In the genomic region with DNA sequence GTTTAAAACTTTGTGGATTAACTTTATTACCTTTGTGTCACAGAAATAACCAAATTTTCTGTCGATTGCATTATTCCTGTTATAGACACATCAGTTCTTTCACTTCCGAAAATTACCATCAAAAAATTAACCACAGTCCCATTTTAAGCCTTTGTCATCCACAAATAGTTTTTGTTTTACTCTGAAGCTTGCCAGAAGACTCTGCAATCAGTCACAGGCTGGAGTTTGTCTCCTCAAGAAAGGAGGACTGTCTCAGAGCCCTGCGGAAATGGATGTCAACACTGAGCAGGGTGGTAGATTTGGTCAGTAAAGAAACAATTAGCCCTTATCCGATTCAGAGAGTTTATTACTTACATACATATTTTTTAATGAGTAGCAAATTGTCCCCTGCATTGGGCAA, we compare ENCODE assay signal across 17 cellular contexts. TPM values are rescaled to one million over a fixed set of nuclear protein-coding genes. Genes with fewer than 3 reads are reported as not detected.
DNase-seq lines count a peak whose midpoint lies in the region; ATAC-seq, FAIRE-seq and TF ChIP-seq lines count a peak whose summit lies in the region.
"Had no signal": no experiment of that assay in that cellular context is flagged by ENCODE, and none has a peak within 500 bp of the region (broad histone marks: within the 10 kb centered on the region; RNA-seq: fewer than 3 reads in every experiment).

No MANE protein-coding gene starts in this region.

- intact Hi-C loops in kidney (cut with DNase I) = no loop called here

- no peak overlapping the region for H3K9ac ChIP-seq in kidney (ENCODE audit: low read length in 2 of 2)
- H3K9ac ChIP-seq: BLaER1 had no signal

- H3K27ac ChIP-seq in kidney (ENCODE audit: low read depth in 2 of 2, low read length in 2 of 2) = no peak overlapping the region
- H3K27ac ChIP-seq: BLaER1, foreskin keratinocyte had no signal

- H3K4me1 ChIP-seq in kidney (ENCODE audit: control insufficient read depth in 1 of 2, insufficient read depth in 1 of 2, low read depth in 1 of 2, low read length in 2 of 2) = no peaks in the 10 kb centered on the region
- H3K4me1 ChIP-seq: BLaER1 had no signal

- no peaks in the 10 kb centered on the region for H3K9me3 ChIP-seq in kidney (ENCODE audit: control insufficient read depth in 1 of 2, low read length in 2 of 2)
- H3K9me3 ChIP-seq: BLaER1 had no signal

- no peak for TF ChIP-seq CTCF in kidney (IDR thresholded peaks at IDR 0.05; ENCODE audit: borderline replicate concordance, extremely low read depth, insufficient read depth)
- TF ChIP-seq CTCF in GM20000 (IDR thresholded peaks at IDR 0.05; ENCODE audit: extremely low read depth, missing control alignments) = no peak

- no peaks in the 10 kb centered on the region for H3K36me3 ChIP-seq in kidney (ENCODE audit: control insufficient read depth in 1 of 2, insufficient read depth in 2 of 2, low read length in 2 of 2)
- H3K36me3 ChIP-seq: BLaER1 had no signal

- DNase-seq in medulla oblongata (ENCODE audit: extremely low spot score) (peak; percentile 2), kidney (no peak), GM20000 (ENCODE audit: low spot score) (no peak), NCI-H1105 (lab: John Stamatoyannopoulos, UW) (no peak)
- DNase-seq: activated naive CD8-positive, alpha-beta T cell treated with anti-CD3 and anti-CD28 coated beads, Interleukin-2, amount 10 ng/mL, durations not matched to agents 7 days and 5 days; central memory CD4-positive, alpha-beta T cell; DMS79; endodermal cell; stimulated activated CD4-positive, alpha-beta T cell treated with anti-CD3 and anti-CD28 coated beads, Interleukin-4, amount 100 ng/mL, for 24 hours had no signal

- no peak for FAIRE-seq in kidney (lab: Jason Lieb, UNC)
- FAIRE-seq: GM12892 had no signal

- ATAC-seq in GM18873 (IDR thresholded peaks at IDR 0.05; ENCODE audit: low FRiP score, unreplicated experiment) (peak; percentile 68), HG02763 (IDR thresholded peaks at IDR 0.05; ENCODE audit: unreplicated experiment) (peak; percentile 70), HG03565 (IDR thresholded peaks at IDR 0.05; ENCODE audit: unreplicated experiment) (peak; percentile 80)
- ATAC-seq: activated CD4-positive, CD25-positive, alpha-beta regulatory T cell treated with anti-CD3 and anti-CD28 coated beads, Interleukin-2, amount 50 U/mL, for 24 hours; sciatic nerve had no signal

- no peak overlapping the region for H3K4me3 ChIP-seq in kidney (ENCODE audit: low read length in 2 of 2)
- H3K4me3 ChIP-seq: BLaER1 had no signal

RNA-seq across cellular contexts. Expression of gene TCEAL4, which starts 20.1 kb away (rescaled TPM):
- total RNA-seq in kidney = 96.8 TPM
- 193 TPM for polyA plus RNA-seq in kidney (ENCODE audit: insufficient read depth, low read depth, low replicate concordance)

RNA-seq across cellular contexts. Expression of gene TCEAL3, which starts 42.6 kb away (rescaled TPM):
- total RNA-seq in kidney = 34.2 TPM
- 70.1 TPM for polyA plus RNA-seq in kidney (ENCODE audit: insufficient read depth, low read depth, low replicate concordance)

RNA-seq across cellular contexts. Expression of gene RAB40A, which starts 45.9 kb away (rescaled TPM):
- total RNA-seq in kidney = 1.4 TPM
- polyA plus RNA-seq in kidney (ENCODE audit: insufficient read depth, low read depth, low replicate concordance) = not detected
- polyA plus RNA-seq: foreskin keratinocyte had no signal
